22 cellular contexts compared by ENCODE assay signal in the genomic region with DNA sequence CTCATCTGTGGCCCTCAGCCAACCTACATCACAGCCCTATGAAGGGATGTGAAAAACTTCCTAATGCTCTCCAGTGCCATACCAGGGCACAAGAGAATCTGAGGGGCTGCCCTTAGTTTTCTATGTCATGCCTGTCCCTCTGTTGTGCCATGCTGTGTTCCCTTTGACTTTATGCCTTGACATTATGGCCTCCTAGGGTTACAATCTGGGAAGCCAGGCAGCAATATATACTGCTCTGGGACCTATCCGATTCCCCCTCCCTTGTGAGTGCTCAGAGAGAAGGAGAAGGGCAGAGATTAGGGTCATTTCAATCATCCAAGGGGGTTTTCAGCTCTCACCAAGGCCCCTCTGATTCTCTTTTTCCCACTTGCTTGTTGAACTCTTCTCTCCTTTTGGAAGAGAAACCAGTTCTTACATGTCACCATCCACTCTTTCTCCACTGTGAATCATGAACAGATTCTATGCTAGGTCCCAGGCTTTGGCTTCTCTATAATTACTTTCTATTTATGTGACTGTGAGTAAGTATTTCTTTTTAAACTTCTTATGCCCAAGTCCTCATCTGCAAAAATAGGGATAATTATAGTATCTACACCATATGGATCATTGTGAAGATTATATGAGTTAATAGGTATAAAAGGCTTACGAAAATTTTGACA. TPM values are rescaled to one million over a fixed set of nuclear protein-coding genes. Genes with fewer than 3 reads are reported as not detected.
"Had no signal": no experiment of that assay in that cellular context is flagged by ENCODE, and none has a peak within 500 bp of the region (broad histone marks: within the 10 kb centered on the region; RNA-seq: fewer than 3 reads in every experiment).

No MANE protein-coding gene starts in this region.

- H3K4me1 Mint-ChIP-seq: nephron progenitor cell; stimulated activated effector memory CD8-positive, alpha-beta T cell treated with anti-CD3 and anti-CD28 coated beads, Interleukin-12 subunit alpha, Interleukin-12 subunit beta, amount 100 ng/mL, for 72 hours had no signal

- H3K9me3 Mint-ChIP-seq: activated naive CD4-positive, alpha-beta T cell treated with anti-CD3 and anti-CD28 coated beads, Interleukin-2, amount 10 ng/mL, durations not matched to agents 7 days and 5 days; endodermal cell; nephron progenitor cell; stimulated activated effector memory CD8-positive, alpha-beta T cell treated with anti-CD3 and anti-CD28 coated beads, Interleukin-12 subunit alpha, Interleukin-12 subunit beta, amount 100 ng/mL, for 72 hours; T-cell had no signal

- H3K27me3 ChIP-seq: spleen had no signal

- ATAC-seq: activated CD8-positive, alpha-beta memory T cell treated with anti-CD3 and anti-CD28 coated beads, Interleukin-2, amount 10 ng/mL, durations not matched to agents 7 days and 5 days; right cardiac atrium; stimulated activated effector memory CD8-positive, alpha-beta T cell treated with anti-CD3 and anti-CD28 coated beads, Interleukin-12 subunit alpha, Interleukin-12 subunit beta, amount 100 ng/mL, for 72 hours; T-cell had no signal

- H3K27me3 Mint-ChIP-seq: T-cell had no signal

- H3K9me3 ChIP-seq: spleen had no signal

- H3K36me3 ChIP-seq: spleen had no signal

- H3K27ac ChIP-seq: spleen had no signal

- H3K27ac Mint-ChIP-seq: activated CD8-positive, alpha-beta memory T cell treated with anti-CD3 and anti-CD28 coated beads, Interleukin-2, amount 10 ng/mL, durations not matched to agents 7 days and 5 days; activated naive CD4-positive, alpha-beta T cell treated with anti-CD3 and anti-CD28 coated beads, Interleukin-2, amount 10 ng/mL, durations not matched to agents 7 days and 5 days; endodermal cell; nephron progenitor cell; stimulated activated effector memory CD8-positive, alpha-beta T cell treated with anti-CD3 and anti-CD28 coated beads, Interleukin-12 subunit alpha, Interleukin-12 subunit beta, amount 100 ng/mL, for 72 hours; T-cell had no signal

- H3K4me1 ChIP-seq: spleen had no signal

- H3K4me3 Mint-ChIP-seq: activated CD8-positive, alpha-beta memory T cell treated with anti-CD3 and anti-CD28 coated beads, Interleukin-2, amount 10 ng/mL, durations not matched to agents 7 days and 5 days; activated naive CD4-positive, alpha-beta T cell treated with anti-CD3 and anti-CD28 coated beads, Interleukin-2, amount 10 ng/mL, durations not matched to agents 7 days and 5 days; endodermal cell; nephron progenitor cell; stimulated activated effector memory CD8-positive, alpha-beta T cell treated with anti-CD3 and anti-CD28 coated beads, Interleukin-12 subunit alpha, Interleukin-12 subunit beta, amount 100 ng/mL, for 72 hours; T-cell had no signal

- DNase-seq: activated CD4-positive, alpha-beta T cell treated with anti-CD3 and anti-CD28 coated beads, Interleukin-2, amount 50 U/mL, for 48 hours; activated CD4-positive, CD25-positive, alpha-beta regulatory T cell treated with anti-CD3 and anti-CD28 coated beads, Interleukin-2, amount 50 U/mL, for 72 hours; activated CD8-positive, alpha-beta memory T cell treated with anti-CD3 and anti-CD28 coated beads, Interleukin-2, amount 10 ng/mL, durations not matched to agents 7 days and 5 days; activated naive CD4-positive, alpha-beta T cell treated with anti-CD3 and anti-CD28 coated beads, Interleukin-2, amount 10 ng/mL, durations not matched to agents 7 days and 5 days; activated T-cell treated with anti-CD3 and anti-CD28 coated beads, Interleukin-2, amount 50 U/mL, for 1 hour; endodermal cell; erythroblast; hippocampal formation; nephron progenitor cell; occipital lobe; right cardiac atrium; spleen; stimulated activated CD4-positive, alpha-beta T cell treated with anti-CD3 and anti-CD28 coated beads, Interleukin-1b, Interleukin-23, amount 100 ng/mL, for 48 hours; T-cell; T-helper 9 cell had no signal

- H3K4me3 ChIP-seq: spleen had no signal

- H3K36me3 Mint-ChIP-seq: activated CD8-positive, alpha-beta memory T cell treated with anti-CD3 and anti-CD28 coated beads, Interleukin-2, amount 10 ng/mL, durations not matched to agents 7 days and 5 days; activated naive CD4-positive, alpha-beta T cell treated with anti-CD3 and anti-CD28 coated beads, Interleukin-2, amount 10 ng/mL, durations not matched to agents 7 days and 5 days; stimulated activated effector memory CD8-positive, alpha-beta T cell treated with anti-CD3 and anti-CD28 coated beads, Interleukin-12 subunit alpha, Interleukin-12 subunit beta, amount 100 ng/mL, for 72 hours; T-cell had no signal

RNA-seq across cellular contexts. Expression of a gene that starts 51.1 kb away (rescaled TPM):
- total RNA-seq: activated CD8-positive, alpha-beta memory T cell treated with anti-CD3 and anti-CD28 coated beads, Interleukin-2, amount 10 ng/mL, durations not matched to agents 7 days and 5 days; astrocyte; dermis microvascular lymphatic vessel endothelial cell; endodermal cell; glomerular endothelial cell; kidney epithelial cell; liver; occipital lobe; right cardiac atrium; T-cell had no signal
- polyA plus RNA-seq: urinary bladder had no signal
